ENCODE assay signal across 22 cellular contexts in the genomic region with DNA sequence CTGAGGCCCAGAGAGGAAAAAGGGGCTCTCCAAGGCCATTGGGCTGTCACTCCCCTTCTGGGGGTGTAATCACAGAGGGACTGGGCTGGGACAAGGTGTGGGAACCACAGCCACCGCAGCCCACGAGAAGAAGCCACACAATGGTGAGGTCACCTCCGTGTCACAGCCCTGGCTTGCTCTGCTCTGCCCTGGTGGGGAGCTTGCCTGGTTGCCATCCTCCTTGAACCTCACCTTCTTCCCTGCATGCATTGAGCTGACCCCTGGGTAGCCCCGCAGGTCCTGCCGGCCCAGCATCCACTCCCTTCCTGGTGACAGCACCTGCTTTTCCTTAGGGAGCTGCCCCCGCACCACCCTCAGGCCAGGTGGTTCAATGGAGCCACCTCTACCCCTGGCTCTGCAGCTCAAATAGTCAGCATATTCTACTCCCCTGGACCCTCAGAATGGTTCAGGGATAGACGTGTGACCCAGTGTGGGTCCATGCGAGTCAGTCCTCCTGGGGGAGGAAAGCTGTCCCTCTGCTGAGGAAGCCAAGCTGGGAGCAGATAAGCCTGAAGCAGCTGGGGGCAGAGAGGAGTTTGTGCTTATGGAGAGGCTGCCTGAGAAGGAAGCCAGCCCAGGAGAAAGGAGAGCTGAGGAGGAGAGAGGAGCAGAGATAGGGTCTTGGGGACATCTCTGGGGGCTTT. TPM values are rescaled to one million over a fixed set of nuclear protein-coding genes. Genes with fewer than 3 reads are reported as not detected.
A peak's percentile ranks its signal among the peaks of the same experiment; 100 is the strongest.
DNase-seq lines count a peak whose midpoint lies in the region; ATAC-seq and TF ChIP-seq lines count a peak whose summit lies in the region.
"Had no signal": no experiment of that assay in that cellular context is flagged by ENCODE, and none has a peak within 500 bp of the region (broad histone marks: within the 10 kb centered on the region; RNA-seq: fewer than 3 reads in every experiment).

No MANE protein-coding gene starts in this region.

- H3K9me3 ChIP-seq in right atrium auricular region (no peaks in the 10 kb centered on the region), T-helper 17 cell (ENCODE audit: control insufficient read depth, low read length, poor library complexity, severe bottlenecking) (no peaks in the 10 kb centered on the region), mucosa of descending colon (no peaks in the 10 kb centered on the region)
- H3K9me3 ChIP-seq: heart left ventricle, thoracic aorta had no signal

- peaks cover 0 to 39% of the 10 kb centered on the region in 2 donors for H3K4me1 ChIP-seq in right atrium auricular region
- no peaks in the 10 kb centered on the region for H3K4me1 ChIP-seq in mucosa of descending colon (ENCODE audit: low read depth)

- peaks cover 15% of the 10 kb centered on the region for H3K4me1 Mint-ChIP-seq in T-helper 17 cell
- H3K4me1 Mint-ChIP-seq in immature natural killer cell: peaks cover 28 to 32% of the 10 kb centered on the region in 2 donors

- no peaks in the 10 kb centered on the region for H3K36me3 Mint-ChIP-seq in T-helper 17 cell (ENCODE audit: low read depth)
- H3K36me3 Mint-ChIP-seq in immature natural killer cell: peaks cover 5 to 31% (median 11%) of the 10 kb centered on the region in 3 donors

- no peaks in the 10 kb centered on the region for H3K27me3 ChIP-seq in right atrium auricular region
- H3K27me3 ChIP-seq: heart left ventricle had no signal

- H3K9me3 Mint-ChIP-seq in immature natural killer cell: no peaks in the 10 kb centered on the region
- H3K9me3 Mint-ChIP-seq: nephron had no signal

- no peak for ATAC-seq in Right ventricle myocardium inferior
- peak; percentile 32 for ATAC-seq in T-helper 17 cell
- peak; percentile 58 for ATAC-seq in stimulated activated naive CD8-positive, alpha-beta T cell treated with anti-CD3 and anti-CD28 coated beads, Interleukin-15, Interleukin-2, amounts not matched to agents 100 U/mL and 50 U/mL, for 24 hours
- ATAC-seq in mucosa of descending colon: no peak
- ATAC-seq: heart left ventricle had no signal

- no peak overlapping the region for H3K27ac ChIP-seq in right atrium auricular region
- H3K27ac ChIP-seq: thoracic aorta had no signal

- no peak for TF ChIP-seq CTCF in right atrium auricular region (IDR thresholded peaks at IDR 0.05)
- TF ChIP-seq CTCF in mucosa of descending colon (IDR thresholded peaks at IDR 0.05): no peak

- H3K4me3 Mint-ChIP-seq in T-helper 17 cell: peak overlapping the region; percentile 21
- peak overlapping the region in 1 of 5 donors; percentile 18 for H3K4me3 Mint-ChIP-seq in immature natural killer cell
- H3K4me3 Mint-ChIP-seq: nephron had no signal

- no peaks in the 10 kb centered on the region for H3K27me3 Mint-ChIP-seq in T-helper 17 cell
- peaks cover 35 to 40% (median 38%) of the 10 kb centered on the region in 3 donors for H3K27me3 Mint-ChIP-seq in immature natural killer cell (ENCODE audit: low read depth in 3 of 3)

- H3K27ac Mint-ChIP-seq in T-helper 17 cell (peak overlapping the region; percentile 67), immature natural killer cell (peak overlapping the region in 4 of 6 donors; percentile 26 to 55 (median 50))
- H3K27ac Mint-ChIP-seq: nephron had no signal

- DNase-seq in Right ventricle myocardium inferior (ENCODE audit: missing footprints): peak; percentile 26
- no peak for DNase-seq in right atrium auricular region (ENCODE audit: low spot score)
- peak in 1 of 3 donors; percentile 6 for DNase-seq in T-helper 17 cell
- peak; percentile 53 to 60 (median 59) for DNase-seq in immature natural killer cell
- DNase-seq in stimulated activated naive CD8-positive, alpha-beta T cell treated with anti-CD3 and anti-CD28 coated beads, Interleukin-15, Interleukin-2, amounts not matched to agents 100 U/mL and 50 U/mL, for 24 hours: no peak
- no peak for DNase-seq in mucosa of descending colon
- DNase-seq in NCI-H82 treated with DMSO at 0.1 percent for 48 hours (lab: John Stamatoyannopoulos, UW; ENCODE audit: unreplicated experiment): no peak
- no peak for DNase-seq in stimulated activated naive CD4-positive, alpha-beta T cell treated with Interleukin-2 at 50 U/mL for 16 hours (lab: John Stamatoyannopoulos, UW)
- DNase-seq: activated CD4-positive, alpha-beta T cell treated with anti-CD3 and anti-CD28 coated beads for 1 hour; amygdala; central memory CD4-positive, alpha-beta T cell; effector CD4-positive, alpha-beta T cell; IMR-90; MV-4-11; NCI-H2029 treated with DMSO at 0.1 percent for 48 hours; NCI-H446 treated with DMSO at 0.1 percent for 48 hours; SHP77 treated with DMSO at 0.1 percent for 48 hours; stimulated activated CD4-positive, alpha-beta T cell treated with anti-CD3 and anti-CD28 coated beads, Interleukin-1b, Interleukin-23, amount 100 ng/mL, for 48 hours had no signal

- peaks cover 20% of the 10 kb centered on the region for H3K36me3 ChIP-seq in right atrium auricular region
- H3K36me3 ChIP-seq in mucosa of descending colon (ENCODE audit: low read depth): no peaks in the 10 kb centered on the region

- no peak overlapping the region for H3K4me3 ChIP-seq in right atrium auricular region
- H3K4me3 ChIP-seq in mucosa of descending colon: no peak overlapping the region
- H3K4me3 ChIP-seq: heart left ventricle, lung, thoracic aorta had no signal

- intact Hi-C loops in Right ventricle myocardium inferior (cut with DNase I) (no loop called here), mucosa of descending colon (cut with DNase I, micrococcal nuclease) (no loop called here)

RNA-seq across cellular contexts. Expression of a gene that starts 21.3 kb away (rescaled TPM):
- total RNA-seq in Right ventricle myocardium inferior (89.6 TPM), right atrium auricular region (100 to 1,000 TPM; 127 to 151 TPM), T-helper 17 cell (100 to 1,000 TPM; 176 to 257 TPM), mucosa of descending colon (10 to 100 TPM; 29.5 to 85.5 (median 36.8) TPM)
- polyA plus RNA-seq in immature natural killer cell: 10 to 100 TPM; 43.6 to 89.1 (median 80.4) TPM

Comparison
In these comparisons a context has a peak if more than half of its experiments do, and no peak if none do; other contexts are left out.
1. DNase-seq: peak in Right ventricle myocardium inferior (single experiment) and immature natural killer cell (3 of 3); none in right atrium auricular region (single experiment), stimulated activated naive CD8-positive, alpha-beta T cell treated with anti-CD3 and anti-CD28 coated beads, Interleukin-15, Interleukin-2, amounts not matched to agents 100 U/mL and 50 U/mL, for 24 hours (single experiment), mucosa of descending colon (0 of 3), NCI-H82 treated with DMSO at 0.1 percent for 48 hours (single experiment) and stimulated activated naive CD4-positive, alpha-beta T cell treated with Interleukin-2 at 50 U/mL for 16 hours (single experiment).
2. ATAC-seq: peak in T-helper 17 cell (single experiment) and stimulated activated naive CD8-positive, alpha-beta T cell treated with anti-CD3 and anti-CD28 coated beads, Interleukin-15, Interleukin-2, amounts not matched to agents 100 U/mL and 50 U/mL, for 24 hours (single experiment); none in Right ventricle myocardium inferior (single experiment) and mucosa of descending colon (single experiment).